ENCODE assay signal across 18 cellular contexts in genomic region chr11:76597533-76598425, GRCh38.
DNase-seq lines count a peak whose midpoint lies in the region; ATAC-seq and TF ChIP-seq lines count a peak whose summit lies in the region.
"Had no signal": no experiment of that assay in that cellular context is flagged by ENCODE, and none has a peak within 500 bp of the region (broad histone marks: within the 10 kb centered on the region; RNA-seq: fewer than 3 reads in every experiment).

No MANE protein-coding gene starts in this region.

- no peak overlapping the region for H3K4me2 ChIP-seq in smooth muscle cell
- H3K4me2 ChIP-seq: BLaER1, GM23338 had no signal

- POLR2A ChIA-PET in HEK293T (lab: Yijun Ruan, JAX), result no interaction called here

- CTCF ChIA-PET in HEK293T (lab: Yijun Ruan, JAX), result no interaction called here

- H3K9ac ChIP-seq in smooth muscle cell (ENCODE audit: low read depth), result no peak overlapping the region
- H3K9ac ChIP-seq: BLaER1 had no signal

- no peak overlapping the region for H2AFZ ChIP-seq in smooth muscle cell (ENCODE audit: low read depth)
- H2AFZ ChIP-seq: GM23338 had no signal

- no peaks in the 10 kb centered on the region for H3K4me1 ChIP-seq in smooth muscle cell (ENCODE audit: low read depth)
- no peaks in the 10 kb centered on the region for H3K4me1 ChIP-seq in effector memory CD4-positive, alpha-beta T cell (ENCODE audit: control insufficient read depth, insufficient read depth, low read length, poor library complexity, severe bottlenecking)
- H3K4me1 ChIP-seq: body of pancreas had no signal

- H3K27me3 ChIP-seq in smooth muscle cell (ENCODE audit: low read depth), result no peaks in the 10 kb centered on the region
- H3K27me3 ChIP-seq in effector memory CD4-positive, alpha-beta T cell (replicated peaks; ENCODE audit: control insufficient read depth, insufficient read depth, low read length, poor library complexity, severe bottlenecking), result no peaks in the 10 kb centered on the region
- H3K27me3 ChIP-seq: BLaER1, body of pancreas, heart right ventricle had no signal

- peak overlapping the region; percentile 72 for H3K27ac ChIP-seq in smooth muscle cell (ENCODE audit: low read depth)
- no peak overlapping the region for H3K27ac ChIP-seq in effector memory CD4-positive, alpha-beta T cell (ENCODE audit: insufficient read depth, low read length, poor library complexity, severe bottlenecking)
- H3K27ac ChIP-seq: A549, BLaER1, body of pancreas had no signal

- WGBS in smooth muscle cell (ENCODE audit: low lambda C conversion rate), result 82% methylated on average over 12 of the region's 12 CpGs

- TF ChIP-seq CTCF in smooth muscle cell (IDR thresholded peaks at IDR 0.05; ENCODE audit: borderline replicate concordance, insufficient read depth, poor library complexity, severe bottlenecking), result no peak

- no peaks in the 10 kb centered on the region for H3K79me2 ChIP-seq in smooth muscle cell (ENCODE audit: low read depth)

- H4K20me1 ChIP-seq in smooth muscle cell (ENCODE audit: low read depth), result no peaks in the 10 kb centered on the region
- H4K20me1 ChIP-seq: BLaER1 had no signal

- no peaks in the 10 kb centered on the region for H3K36me3 ChIP-seq in smooth muscle cell (ENCODE audit: low read depth)
- no peaks in the 10 kb centered on the region for H3K36me3 ChIP-seq in effector memory CD4-positive, alpha-beta T cell (ENCODE audit: control insufficient read depth, insufficient read depth, low read length)
- H3K36me3 ChIP-seq: BLaER1, heart right ventricle had no signal

- H3K9me3 ChIP-seq in smooth muscle cell (replicated peaks; ENCODE audit: low read depth), result no peaks in the 10 kb centered on the region
- H3K9me3 ChIP-seq in effector memory CD4-positive, alpha-beta T cell (ENCODE audit: control insufficient read depth, low read length), result no peaks in the 10 kb centered on the region
- H3K9me3 ChIP-seq: BLaER1 had no signal

- H3F3A ChIP-seq in smooth muscle cell (ENCODE audit: low read depth), result no peaks in the 10 kb centered on the region

- peak; percentile 1 for DNase-seq in activated CD4-positive, alpha-beta T cell treated with anti-CD3 and anti-CD28 coated beads for 1 hour
- DNase-seq in activated CD4-positive, alpha-beta T cell treated with anti-CD3 and anti-CD28 coated beads for 4 hours, result no peak
- DNase-seq in HEK293T (ENCODE audit: extremely low spot score) (peak; percentile 2), smooth muscle cell (lab: John Stamatoyannopoulos, UW; ENCODE audit: unreplicated experiment) (no peak), amniotic stem cell (lab: John Stamatoyannopoulos, UW) (no peak), NCI-H1417 treated with DMSO at 0.1 percent for 48 hours (lab: John Stamatoyannopoulos, UW) (no peak)
- no peak for DNase-seq in effector memory CD4-positive, alpha-beta T cell
- DNase-seq: activated naive CD4-positive, alpha-beta T cell treated with anti-CD3 and anti-CD28 coated beads, Interleukin-2, amount 50 U/mL, for 16 hours; NCI-H1436; NCI-H2171; SHP77 treated with DMSO at 0.1 percent for 48 hours had no signal

- H3K4me3 ChIP-seq in smooth muscle cell, result no peak overlapping the region
- H3K4me3 ChIP-seq in effector memory CD4-positive, alpha-beta T cell (ENCODE audit: insufficient read depth, low read depth, low read length, poor library complexity, severe bottlenecking), result no peak overlapping the region
- H3K4me3 ChIP-seq: A549, BLaER1, body of pancreas, GM23338, heart right ventricle had no signal

- peak; percentile 15 for ATAC-seq in esophagus mucosa
- ATAC-seq: naive thymus-derived CD8-positive, alpha-beta T cell had no signal

TF ChIP-seq in HEK293T, 16 proteins besides CTCF, POLR2A, EP300 and RAD21:
- no peak for TF ChIP-seq BHLHE40 (IDR thresholded peaks at IDR 0.05; ENCODE audit: borderline replicate concordance)
- no peak for TF ChIP-seq FOXK2 (IDR thresholded peaks at IDR 0.05)
- no peak for TF ChIP-seq FOXM1 (IDR thresholded peaks at IDR 0.05; ENCODE audit: borderline replicate concordance)
- no peak for TF ChIP-seq LEF1 (IDR thresholded peaks at IDR 0.05; ENCODE audit: borderline replicate concordance)

Comparison
In these comparisons a context has a peak if more than half of its experiments do, and no peak if none do; other contexts are left out.
1. DNase-seq: peak in activated CD4-positive, alpha-beta T cell treated with anti-CD3 and anti-CD28 coated beads for 1 hour (single experiment) and HEK293T (single experiment); none in activated CD4-positive, alpha-beta T cell treated with anti-CD3 and anti-CD28 coated beads for 4 hours (0 of 2), smooth muscle cell (single experiment), amniotic stem cell (single experiment), effector memory CD4-positive, alpha-beta T cell (0 of 3) and NCI-H1417 treated with DMSO at 0.1 percent for 48 hours (single experiment).